Comparison of ENCODE assay signal across 8 cellular contexts in the genomic region with DNA sequence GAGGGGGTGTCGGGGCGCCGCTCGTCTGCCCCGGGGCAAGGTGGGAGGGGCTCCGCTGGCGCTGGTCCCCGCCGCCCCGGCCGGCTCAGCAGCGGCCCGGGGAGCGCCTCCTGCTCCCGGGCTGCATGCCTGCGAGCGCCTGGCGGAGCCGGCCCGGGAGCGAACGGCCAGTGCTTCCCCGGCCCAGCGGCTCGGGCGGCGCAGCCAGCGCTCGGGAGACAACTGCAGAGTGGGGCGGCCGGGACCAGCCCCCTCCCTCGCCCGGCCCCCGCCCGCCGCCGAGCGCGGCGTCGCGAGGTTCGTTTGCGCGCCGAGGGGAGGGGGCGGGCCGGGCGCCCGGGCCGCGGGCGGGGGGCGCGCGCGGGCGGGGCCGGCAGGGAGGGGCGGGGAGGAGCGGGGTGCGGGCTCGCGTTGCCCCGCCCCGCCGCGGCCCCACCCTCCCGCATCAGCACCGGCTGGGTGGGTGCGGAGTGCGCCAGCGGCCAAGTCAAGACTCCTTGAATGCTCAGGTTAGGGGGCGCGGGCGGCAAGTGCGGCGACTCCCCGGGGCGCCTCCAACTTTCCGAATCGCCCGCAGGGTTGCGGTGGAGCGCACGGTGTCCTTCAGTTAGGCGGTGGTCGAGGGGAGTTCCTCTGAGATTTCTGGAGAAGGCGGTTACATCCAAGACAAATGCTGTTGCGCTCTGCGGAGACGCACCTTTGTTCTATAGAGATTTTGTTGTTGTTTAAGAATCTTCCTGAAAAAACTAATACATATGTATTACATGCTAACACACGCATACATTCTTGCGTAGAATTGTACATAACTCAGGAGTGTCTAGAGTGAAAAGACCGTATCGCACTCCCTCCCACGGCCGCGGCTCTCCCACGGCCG. TPM values are rescaled to one million over a fixed set of nuclear protein-coding genes. Genes with fewer than 3 reads are reported as not detected.
DNase-seq lines count a peak whose midpoint lies in the region; ATAC-seq and TF ChIP-seq lines count a peak whose summit lies in the region.

A gene with protein sequence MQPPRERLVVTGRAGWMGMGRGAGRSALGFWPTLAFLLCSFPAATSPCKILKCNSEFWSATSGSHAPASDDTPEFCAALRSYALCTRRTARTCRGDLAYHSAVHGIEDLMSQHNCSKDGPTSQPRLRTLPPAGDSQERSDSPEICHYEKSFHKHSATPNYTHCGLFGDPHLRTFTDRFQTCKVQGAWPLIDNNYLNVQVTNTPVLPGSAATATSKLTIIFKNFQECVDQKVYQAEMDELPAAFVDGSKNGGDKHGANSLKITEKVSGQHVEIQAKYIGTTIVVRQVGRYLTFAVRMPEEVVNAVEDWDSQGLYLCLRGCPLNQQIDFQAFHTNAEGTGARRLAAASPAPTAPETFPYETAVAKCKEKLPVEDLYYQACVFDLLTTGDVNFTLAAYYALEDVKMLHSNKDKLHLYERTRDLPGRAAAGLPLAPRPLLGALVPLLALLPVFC (minus strand): TSS at position 231 of the 874 bp plus-strand sequence. CDS start 279 bp downstream, outside the sequence.

- H3K27me3 Mint-ChIP-seq in activated naive CD8-positive, alpha-beta T cell treated with anti-CD3 and anti-CD28 coated beads, Interleukin-2, amount 50 U/mL, for 24 hours, result peaks cover 55% of the 10 kb centered on the region

- no peaks in the 10 kb centered on the region for H3K79me2 ChIP-seq in OCI-LY7 (ENCODE audit: insufficient read depth, low read depth, low read length)

- H3K9me2 ChIP-seq in OCI-LY7 (ENCODE audit: insufficient read depth, low read length), result no peaks in the 10 kb centered on the region

- no peaks in the 10 kb centered on the region for H3K36me3 ChIP-seq in BE2C
- H3K36me3 ChIP-seq in skeletal muscle tissue (ENCODE audit: control insufficient read depth in 3 of 3, insufficient read depth in 3 of 3, low read length in 3 of 3), result peaks cover 0 to 2% (median 0%) of the 10 kb centered on the region in 3 donors
- no peaks in the 10 kb centered on the region for H3K36me3 ChIP-seq in OCI-LY7 (ENCODE audit: insufficient read depth, low read length)

- CTCF ChIA-PET in OCI-LY7 (lab: Charles Lee; ENCODE audit: unreplicated experiment), result no interaction called here

- POLR2A ChIA-PET in OCI-LY7 (lab: Charles Lee), result no interaction called here

- no peak within 1 kb of the TSS for H3K27ac Mint-ChIP-seq in activated naive CD8-positive, alpha-beta T cell treated with anti-CD3 and anti-CD28 coated beads, Interleukin-2, amount 50 U/mL, for 24 hours

- peak within 1 kb of the TSS; percentile 68 to 86 (median 80) for H3K9ac ChIP-seq in skeletal muscle tissue (ENCODE audit: low read depth in 1 of 3, low read length in 3 of 3)

- H3K27ac ChIP-seq in skeletal muscle tissue (ENCODE audit: low read depth, low read length) (peak within 1 kb of the TSS; percentile 84), OCI-LY7 (ENCODE audit: low read depth, low read length, poor library complexity, severe bottlenecking) (no peak within 1 kb of the TSS)

- no peaks in the 10 kb centered on the region for H4K20me1 ChIP-seq in OCI-LY7 (ENCODE audit: insufficient read depth, low read length)

- H2AFZ ChIP-seq in OCI-LY7 (ENCODE audit: low read length), result no peak within 1 kb of the TSS

- no peaks in the 10 kb centered on the region for H3K36me3 Mint-ChIP-seq in activated naive CD8-positive, alpha-beta T cell treated with anti-CD3 and anti-CD28 coated beads, Interleukin-2, amount 50 U/mL, for 24 hours (ENCODE audit: low read depth)

- H3K27me3 ChIP-seq in BE2C, result peaks cover 36% of the 10 kb centered on the region
- H3K27me3 ChIP-seq in skeletal muscle tissue (ENCODE audit: control insufficient read depth in 3 of 3, insufficient read depth in 3 of 3, low read length in 3 of 3), result no peaks in the 10 kb centered on the region

- H3K4me1 ChIP-seq in BE2C, result no peaks in the 10 kb centered on the region
- H3K4me1 ChIP-seq in skeletal muscle tissue (ENCODE audit: control insufficient read depth in 3 of 3, insufficient read depth in 3 of 3, low read length in 3 of 3), result peaks cover 35 to 44% (median 40%) of the 10 kb centered on the region in 3 donors
- no peaks in the 10 kb centered on the region for H3K4me1 ChIP-seq in OCI-LY7 (ENCODE audit: insufficient read depth, low read length, poor library complexity, severe bottlenecking)

- H3K4me3 Mint-ChIP-seq in activated naive CD8-positive, alpha-beta T cell treated with anti-CD3 and anti-CD28 coated beads, Interleukin-2, amount 50 U/mL, for 24 hours, result peak within 1 kb of the TSS; percentile 73

- peak; percentile 21 for ATAC-seq in HG02938 (IDR thresholded peaks at IDR 0.05; ENCODE audit: unreplicated experiment)
- ATAC-seq in activated naive CD8-positive, alpha-beta T cell treated with anti-CD3 and anti-CD28 coated beads, Interleukin-2, amount 50 U/mL, for 24 hours, result peak; percentile 17

- H3K9me3 ChIP-seq in BE2C, result no peaks in the 10 kb centered on the region
- H3K9me3 ChIP-seq in iPS-18c (ENCODE audit: control insufficient read depth, insufficient read depth, low read length), result peaks cover 2% of the 10 kb centered on the region
- H3K9me3 ChIP-seq in skeletal muscle tissue (ENCODE audit: control insufficient read depth in 3 of 3, low read length in 3 of 3), result no peaks in the 10 kb centered on the region
- H3K9me3 ChIP-seq in OCI-LY7 (ENCODE audit: low read length), result no peaks in the 10 kb centered on the region

- TF ChIP-seq CTCF in BE2C (IDR thresholded peaks at IDR 0.05; ENCODE audit: low read depth, low read length) (no peak), OCI-LY7 (conservative IDR thresholded peaks at IDR 0.05; ENCODE audit: low read length) (no peak)

- intact Hi-C loops in OCI-LY7 (cut with micrococcal nuclease; ENCODE audit: unreplicated experiment), result no loop called here

- peaks cover 13% of the 10 kb centered on the region for H3K4me1 Mint-ChIP-seq in activated naive CD8-positive, alpha-beta T cell treated with anti-CD3 and anti-CD28 coated beads, Interleukin-2, amount 50 U/mL, for 24 hours

- BruUV-seq in OCI-LY7 (replicated peaks; lab: Mats Ljungman, UMichigan), result no TSS peak

- H3K4me3 ChIP-seq in BE2C (ENCODE audit: low read depth, low read length) (peak within 1 kb of the TSS; percentile 57), iPS-18c (ENCODE audit: insufficient read depth, low read depth, low read length) (peak within 1 kb of the TSS; percentile 64), skeletal muscle tissue (ENCODE audit: low read length in 3 of 3) (peak within 1 kb of the TSS; percentile 78 to 84 (median 78)), OCI-LY7 (ENCODE audit: low read depth, low read length, poor library complexity, severe bottlenecking) (no peak within 1 kb of the TSS)

- H3K4me2 ChIP-seq in OCI-LY7 (ENCODE audit: low read length), result no peak within 1 kb of the TSS

- DNase-seq in BE2C, result peak; percentile 50
- no peak for DNase-seq in activated naive CD8-positive, alpha-beta T cell treated with anti-CD3 and anti-CD28 coated beads, Interleukin-2, amount 50 U/mL, for 24 hours
- no peak for DNase-seq in RKO (ENCODE audit: low spot score)
- DNase-seq in OCI-LY7 (ENCODE audit: low spot score), result no peak
- DNase-seq in GM19238 (ENCODE audit: insufficient read length, low spot score), result no peak

- H3K9me3 Mint-ChIP-seq in activated naive CD8-positive, alpha-beta T cell treated with anti-CD3 and anti-CD28 coated beads, Interleukin-2, amount 50 U/mL, for 24 hours, result no peaks in the 10 kb centered on the region

RNA-seq across cellular contexts. Expression of the gene that starts here (rescaled TPM):
- 1.1 TPM for polyA plus RNA-seq in BE2C (2012; ENCODE audit: insufficient read depth, insufficient read length, low read depth)
- total RNA-seq in skeletal muscle tissue (5.7 TPM), OCI-LY7 (2022) (not detected in 2 replicates)
- not detected in 2 replicates for total RNA-seq in OCI-LY7 (2014; rRNA removed; shearing (Covaris generic))
